10 cellular contexts compared by ENCODE assay signal in the genomic region with DNA sequence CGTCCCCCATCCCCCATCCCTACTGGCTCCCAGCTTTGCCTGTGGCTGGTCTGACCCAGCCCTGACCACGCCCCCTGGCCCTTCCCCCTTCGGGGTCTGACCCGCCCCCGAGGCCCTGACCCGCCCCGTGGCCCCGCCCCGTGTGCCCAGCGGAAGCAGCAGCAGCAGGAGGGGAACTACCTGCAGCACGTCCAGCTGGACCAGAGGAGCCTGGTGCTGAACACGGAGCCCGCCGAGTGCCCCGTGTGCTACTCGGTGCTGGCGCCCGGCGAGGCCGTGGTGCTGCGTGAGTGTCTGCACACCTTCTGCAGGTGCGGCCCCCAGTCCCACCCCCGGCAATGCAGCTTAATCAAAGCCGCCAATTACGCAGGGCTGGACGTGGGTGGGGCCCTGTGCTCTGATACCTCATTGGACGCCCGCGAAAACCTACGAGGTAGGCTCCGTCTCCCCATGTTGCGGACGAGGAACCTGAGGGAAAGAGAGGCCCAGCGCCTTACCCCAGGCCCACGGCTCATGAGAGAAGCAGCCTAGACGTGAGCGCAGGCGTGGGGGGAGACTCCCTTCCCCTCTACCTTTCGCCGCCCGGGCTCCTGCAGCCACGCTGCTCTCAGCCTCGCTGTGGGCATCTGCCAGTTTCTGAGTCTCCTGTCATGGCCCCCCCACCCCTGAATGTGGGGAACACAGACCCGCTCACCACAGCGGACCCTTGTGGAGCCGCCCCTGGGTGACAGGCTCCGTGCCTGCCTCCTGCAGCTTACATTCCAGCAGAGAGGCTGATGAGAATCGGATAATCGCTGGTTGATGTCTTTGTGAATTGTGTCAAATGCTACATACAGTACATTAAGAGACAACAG.
DNase-seq lines count a peak whose midpoint lies in the region; ATAC-seq lines count a peak whose summit lies in the region.
"Had no signal": no experiment of that assay in that cellular context is flagged by ENCODE, and none has a peak within 500 bp of the region (broad histone marks: within the 10 kb centered on the region; RNA-seq: fewer than 3 reads in every experiment).

No MANE protein-coding gene starts in this region.

- peak; percentile 46 for DNase-seq in stimulated activated CD4-positive, alpha-beta T cell treated with anti-CD3 and anti-CD28 coated beads, Interleukin-15, amount 100 ng/mL, for 24 hours
- DNase-seq in stimulated activated CD4-positive, alpha-beta T cell treated with anti-CD3 and anti-CD28 coated beads, Interleukin-2, amount 100 ng/mL, for 48 hours, result no peak
- DNase-seq in NCI-H2029 (lab: John Stamatoyannopoulos, UW) (peak; percentile 88), NCI-H2171 (lab: John Stamatoyannopoulos, UW) (no peak), NK-92 (lab: John Stamatoyannopoulos, UW; ENCODE audit: unreplicated experiment) (no peak), HK-2 (ENCODE audit: unreplicated experiment) (no peak)
- no peak for DNase-seq in central memory CD8-positive, alpha-beta T cell (ENCODE audit: low spot score in 2 of 2)
- DNase-seq: hippocampal formation had no signal

- peaks cover 17% of the 10 kb centered on the region for H3K4me1 Mint-ChIP-seq in central memory CD8-positive, alpha-beta T cell

- peaks cover 39% of the 10 kb centered on the region for H3K36me3 Mint-ChIP-seq in central memory CD8-positive, alpha-beta T cell (ENCODE audit: insufficient read depth)

- H3K9me3 Mint-ChIP-seq in central memory CD8-positive, alpha-beta T cell, result no peaks in the 10 kb centered on the region
- H3K9me3 Mint-ChIP-seq: dendritic cell treated with granulocyte-macrophage colony-stimulating factor and Interleukin-4, amounts not matched to agents 40 ng/mL and 50 ng/mL, for 4 days had no signal

- H3K27me3 Mint-ChIP-seq in central memory CD8-positive, alpha-beta T cell, result no peaks in the 10 kb centered on the region
- H3K27me3 Mint-ChIP-seq: dendritic cell treated with granulocyte-macrophage colony-stimulating factor and Interleukin-4, amounts not matched to agents 40 ng/mL and 50 ng/mL, for 4 days had no signal

- no peak for ATAC-seq in central memory CD8-positive, alpha-beta T cell (replicated peaks; ENCODE audit: extremely low read depth, poor library complexity, severe bottlenecking)
- no peak for ATAC-seq in GM18870 (IDR thresholded peaks at IDR 0.05; ENCODE audit: unreplicated experiment)

- peak overlapping the region; percentile 70 for H3K27ac Mint-ChIP-seq in central memory CD8-positive, alpha-beta T cell (ENCODE audit: low read depth)

- H3K4me3 Mint-ChIP-seq in central memory CD8-positive, alpha-beta T cell, result no peak overlapping the region
- H3K4me3 Mint-ChIP-seq: dendritic cell treated with granulocyte-macrophage colony-stimulating factor and Interleukin-4, amounts not matched to agents 40 ng/mL and 50 ng/mL, for 4 days had no signal

Comparison
In these comparisons a context has a peak if more than half of its experiments do, and no peak if none do; other contexts are left out.
1. DNase-seq: peak in stimulated activated CD4-positive, alpha-beta T cell treated with anti-CD3 and anti-CD28 coated beads, Interleukin-15, amount 100 ng/mL, for 24 hours (single experiment) and NCI-H2029 (single experiment); none in stimulated activated CD4-positive, alpha-beta T cell treated with anti-CD3 and anti-CD28 coated beads, Interleukin-2, amount 100 ng/mL, for 48 hours (0 of 2), central memory CD8-positive, alpha-beta T cell (0 of 2), NCI-H2171 (single experiment), NK-92 (single experiment) and HK-2 (single experiment).